ENCODE assay signal across 20 cellular contexts in genomic region chr12:22064968-22065367, GRCh38.
"Had no signal": no experiment of that assay in that cellular context is flagged by ENCODE, and none has a peak within 500 bp of the region (broad histone marks: within the 10 kb centered on the region; RNA-seq: fewer than 3 reads in every experiment).

No MANE protein-coding gene starts in this region.

- DNase-seq: activated CD4-positive, alpha-beta memory T cell treated with anti-CD3 and anti-CD28 coated beads, Interleukin-2, amount 10 ng/mL, durations not matched to agents 7 days and 5 days; activated CD4-positive, alpha-beta T cell treated with anti-CD3 and anti-CD28 coated beads, Interleukin-2, amount 10 ng/mL, durations not matched to agents 24 days and 14 days; activated effector memory CD4-positive, alpha-beta T cell treated with anti-CD3 and anti-CD28 coated beads, Interleukin-2, amount 50 U/mL, for 16 hours; activated naive CD4-positive, alpha-beta T cell treated with anti-CD3 and anti-CD28 coated beads, Interleukin-2, amount 10 ng/mL, durations not matched to agents 7 days and 5 days; amygdala; colonic mucosa; dorsolateral prefrontal cortex; effector memory CD8-positive, alpha-beta T cell; glutamatergic neuron; immature natural killer cell; naive thymus-derived CD4-positive, alpha-beta T cell; occipital lobe; retina; sigmoid colon; stimulated activated CD4-positive, alpha-beta T cell treated with anti-CD3 and anti-CD28 coated beads, Interleukin-15, amount 100 ng/mL, for 24 hours; stomach; transverse colon had no signal

- ATAC-seq: activated CD4-positive, CD25-positive, alpha-beta regulatory T cell treated with anti-CD3 and anti-CD28 coated beads, Interleukin-2, amount 50 U/mL, for 24 hours; effector memory CD8-positive, alpha-beta T cell; left lobe of liver; naive thymus-derived CD4-positive, alpha-beta T cell; stimulated activated memory B cell treated with anti-CD40 and anti-IgM and Interleukin-4, amounts not matched to agents 10 μg/mL and 1 μg/mL and 100 μg/mL, for 72 hours had no signal
